Comparison of ENCODE assay signal across 8 cellular contexts in the genomic region with DNA sequence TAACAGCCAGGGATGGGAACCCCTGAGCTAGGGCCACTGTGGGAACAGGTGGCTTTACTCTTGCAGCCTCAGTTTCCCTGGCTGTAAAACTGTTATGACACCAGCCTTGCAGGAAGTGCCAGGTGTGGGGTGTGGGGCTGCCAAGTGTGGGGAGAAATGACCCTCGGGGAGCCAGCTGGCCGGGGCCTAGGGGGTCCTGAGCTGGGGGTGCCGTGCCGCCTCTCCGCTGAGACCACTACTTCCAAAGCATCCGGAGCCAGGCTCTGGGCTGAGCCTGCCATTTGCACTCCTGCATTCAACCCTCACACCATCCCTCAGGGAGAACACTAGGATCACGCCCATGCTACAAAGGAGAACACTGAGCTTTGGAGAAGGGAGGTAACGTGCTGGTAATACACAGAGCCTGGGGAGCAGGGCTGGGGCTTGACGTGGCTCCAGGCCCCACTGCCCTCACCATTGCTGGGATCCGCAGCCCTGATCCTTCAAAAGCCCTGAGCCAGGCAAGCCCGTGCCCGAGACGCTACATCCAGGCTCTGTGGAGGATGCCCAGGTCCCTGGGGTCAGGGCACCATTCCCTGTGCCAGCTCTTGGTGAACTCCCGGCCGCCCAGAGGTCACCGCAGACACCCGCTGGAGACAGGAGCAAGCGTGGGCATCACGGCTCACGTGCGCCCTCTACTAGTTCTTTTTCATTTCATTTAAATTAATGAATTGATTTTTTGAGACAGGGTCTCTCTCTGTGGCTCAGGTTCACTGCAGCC.
A peak's percentile ranks its signal among the peaks of the same experiment; 100 is the strongest.
DNase-seq lines count a peak whose midpoint lies in the region; ATAC-seq lines count a peak whose summit lies in the region.

No MANE protein-coding gene starts in this region.

- DNase-seq in NK-92 treated with Interleukin-12 subunit alpha and Interleukin-12 subunit beta, amount 100 ng/mL, for 24 hours (lab: John Stamatoyannopoulos, UW), result peak; percentile 8
- DNase-seq in NK-92 (lab: John Stamatoyannopoulos, UW; ENCODE audit: unreplicated experiment) (no peak), NCI-H2227 (lab: John Stamatoyannopoulos, UW; ENCODE audit: unreplicated experiment) (peak; percentile 78), left kidney (ENCODE audit: low read depth, low spot score) (peak; percentile 84)
- DNase-seq in activated CD4-positive, CD25-positive, alpha-beta regulatory T cell treated with anti-CD3 and anti-CD28 coated beads, Interleukin-2, amount 50 U/mL, for 16 hours (ENCODE audit: low read depth, low spot score), result peak; percentile 19
- peak; percentile 35 for DNase-seq in central memory CD4-positive, alpha-beta T cell
- peak; percentile 48 for DNase-seq in stimulated activated CD4-positive, alpha-beta T cell treated with anti-CD3 and anti-CD28 coated beads, Interleukin-4, amount 100 ng/mL, for 1 hour

- no peak for ATAC-seq in GM21825 (IDR thresholded peaks at IDR 0.05; ENCODE audit: unreplicated experiment)
